ENCODE assay signal across 2 cellular contexts in the genomic region with DNA sequence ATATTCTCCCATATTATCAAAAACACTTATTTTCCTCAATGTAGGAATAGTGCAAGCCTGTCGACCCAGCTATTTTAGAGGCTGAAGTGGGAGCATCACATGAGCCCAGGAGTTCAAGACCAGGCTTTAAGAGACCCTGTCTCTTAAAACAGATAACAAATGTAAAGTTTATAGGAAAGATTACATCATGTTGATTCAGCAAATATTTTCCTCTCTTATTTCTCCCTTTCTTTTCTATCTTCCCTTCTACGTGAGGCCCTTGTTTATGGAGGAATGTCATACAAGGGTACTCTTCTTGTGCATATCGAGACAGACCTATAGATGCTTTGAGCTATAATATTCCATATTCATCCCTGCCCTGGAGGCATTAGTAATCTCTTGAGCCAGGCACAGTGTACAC.
A peak's percentile ranks its signal among the peaks of the same experiment; 100 is the strongest.
TF ChIP-seq lines count a peak whose summit lies in the region.

No MANE protein-coding gene starts in this region.

TF ChIP-seq in A549, 52 proteins besides CTCF, POLR2A, EP300 and RAD21 (continued from another document):
- TF ChIP-seq, protein P1, sequence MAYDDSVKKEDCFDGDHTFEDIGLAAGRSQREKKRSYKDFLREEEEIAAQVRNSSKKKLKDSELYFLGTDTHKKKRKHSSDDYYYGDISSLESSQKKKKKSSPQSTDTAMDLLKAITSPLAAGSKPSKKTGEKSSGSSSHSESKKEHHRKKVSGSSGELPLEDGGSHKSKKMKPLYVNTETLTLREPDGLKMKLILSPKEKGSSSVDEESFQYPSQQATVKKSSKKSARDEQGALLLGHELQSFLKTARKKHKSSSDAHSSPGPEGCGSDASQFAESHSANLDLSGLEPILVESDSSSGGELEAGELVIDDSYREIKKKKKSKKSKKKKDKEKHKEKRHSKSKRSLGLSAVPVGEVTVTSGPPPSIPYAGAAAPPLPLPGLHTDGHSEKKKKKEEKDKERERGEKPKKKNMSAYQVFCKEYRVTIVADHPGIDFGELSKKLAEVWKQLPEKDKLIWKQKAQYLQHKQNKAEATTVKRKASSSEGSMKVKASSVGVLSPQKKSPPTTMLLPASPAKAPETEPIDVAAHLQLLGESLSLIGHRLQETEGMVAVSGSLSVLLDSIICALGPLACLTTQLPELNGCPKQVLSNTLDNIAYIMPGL (CRISPR knock-in tag; IDR thresholded peaks at IDR 0.05; ENCODE audit: borderline replicate concordance) = no peak

TF ChIP-seq in K562, 482 proteins besides CTCF, POLR2A, EP300 and RAD21 (continued from another document):
- TF ChIP-seq, protein P2, sequence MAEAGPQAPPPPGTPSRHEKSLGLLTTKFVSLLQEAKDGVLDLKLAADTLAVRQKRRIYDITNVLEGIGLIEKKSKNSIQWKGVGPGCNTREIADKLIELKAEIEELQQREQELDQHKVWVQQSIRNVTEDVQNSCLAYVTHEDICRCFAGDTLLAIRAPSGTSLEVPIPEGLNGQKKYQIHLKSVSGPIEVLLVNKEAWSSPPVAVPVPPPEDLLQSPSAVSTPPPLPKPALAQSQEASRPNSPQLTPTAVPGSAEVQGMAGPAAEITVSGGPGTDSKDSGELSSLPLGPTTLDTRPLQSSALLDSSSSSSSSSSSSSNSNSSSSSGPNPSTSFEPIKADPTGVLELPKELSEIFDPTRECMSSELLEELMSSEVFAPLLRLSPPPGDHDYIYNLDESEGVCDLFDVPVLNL (CRISPR knock-in tag; IDR thresholded peaks at IDR 0.05; ENCODE audit: low read depth) = no peak
- TF ChIP-seq, protein P3, sequence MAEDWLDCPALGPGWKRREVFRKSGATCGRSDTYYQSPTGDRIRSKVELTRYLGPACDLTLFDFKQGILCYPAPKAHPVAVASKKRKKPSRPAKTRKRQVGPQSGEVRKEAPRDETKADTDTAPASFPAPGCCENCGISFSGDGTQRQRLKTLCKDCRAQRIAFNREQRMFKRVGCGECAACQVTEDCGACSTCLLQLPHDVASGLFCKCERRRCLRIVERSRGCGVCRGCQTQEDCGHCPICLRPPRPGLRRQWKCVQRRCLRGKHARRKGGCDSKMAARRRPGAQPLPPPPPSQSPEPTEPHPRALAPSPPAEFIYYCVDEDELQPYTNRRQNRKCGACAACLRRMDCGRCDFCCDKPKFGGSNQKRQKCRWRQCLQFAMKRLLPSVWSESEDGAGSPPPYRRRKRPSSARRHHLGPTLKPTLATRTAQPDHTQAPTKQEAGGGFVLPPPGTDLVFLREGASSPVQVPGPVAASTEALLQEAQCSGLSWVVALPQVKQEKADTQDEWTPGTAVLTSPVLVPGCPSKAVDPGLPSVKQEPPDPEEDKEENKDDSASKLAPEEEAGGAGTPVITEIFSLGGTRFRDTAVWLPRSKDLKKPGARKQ (CRISPR knock-in tag; IDR thresholded peaks at IDR 0.05) = no peak
- TF ChIP-seq ZFP30 (CRISPR knock-in tag; IDR thresholded peaks at IDR 0.05; ENCODE audit: borderline replicate concordance) (no peak), MTA1 (IDR thresholded peaks at IDR 0.05; ENCODE audit: borderline replicate concordance) (no peak), CBFA2T3 (IDR thresholded peaks at IDR 0.05) (no peak), EGR1 (conservative IDR thresholded peaks at IDR 0.05) (no peak), NCOA1 (IDR thresholded peaks at IDR 0.05; ENCODE audit: low read depth) (no peak), STAT5A (IDR thresholded peaks at IDR 0.05; ENCODE audit: borderline replicate concordance, low read length) (no peak), PHF20 (IDR thresholded peaks at IDR 0.05; ENCODE audit: partially characterized antibody) (no peak), ZNF175 (CRISPR knock-in tag; IDR thresholded peaks at IDR 0.05; ENCODE audit: low read depth) (no peak), LARP7 (IDR thresholded peaks at IDR 0.05) (no peak), RBM15 (IDR thresholded peaks at IDR 0.05; ENCODE audit: insufficient read depth, low read length) (no peak), ZNF124 (CRISPR knock-in tag; IDR thresholded peaks at IDR 0.05) (no peak), NCOA2 (IDR thresholded peaks at IDR 0.05; ENCODE audit: partially characterized antibody in 2 of 2) (no peak), CCAR2 (IDR thresholded peaks at IDR 0.05; ENCODE audit: low read depth, low read length) (no peak), MAFG (tag; conservative IDR thresholded peaks at IDR 0.05) (0 out of 2 replicates have a peak, but pooled peaks have one; percentile 48), PRMT5 (CRISPR knock-in tag; IDR thresholded peaks at IDR 0.05) (no peak), C11orf30 (IDR thresholded peaks at IDR 0.05; ENCODE audit: low read depth) (peak; percentile 66)
- TF ChIP-seq, protein P4, sequence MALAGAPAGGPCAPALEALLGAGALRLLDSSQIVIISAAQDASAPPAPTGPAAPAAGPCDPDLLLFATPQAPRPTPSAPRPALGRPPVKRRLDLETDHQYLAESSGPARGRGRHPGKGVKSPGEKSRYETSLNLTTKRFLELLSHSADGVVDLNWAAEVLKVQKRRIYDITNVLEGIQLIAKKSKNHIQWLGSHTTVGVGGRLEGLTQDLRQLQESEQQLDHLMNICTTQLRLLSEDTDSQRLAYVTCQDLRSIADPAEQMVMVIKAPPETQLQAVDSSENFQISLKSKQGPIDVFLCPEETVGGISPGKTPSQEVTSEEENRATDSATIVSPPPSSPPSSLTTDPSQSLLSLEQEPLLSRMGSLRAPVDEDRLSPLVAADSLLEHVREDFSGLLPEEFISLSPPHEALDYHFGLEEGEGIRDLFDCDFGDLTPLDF (CRISPR knock-in tag; IDR thresholded peaks at IDR 0.05) = no peak
- TF ChIP-seq, protein P5, sequence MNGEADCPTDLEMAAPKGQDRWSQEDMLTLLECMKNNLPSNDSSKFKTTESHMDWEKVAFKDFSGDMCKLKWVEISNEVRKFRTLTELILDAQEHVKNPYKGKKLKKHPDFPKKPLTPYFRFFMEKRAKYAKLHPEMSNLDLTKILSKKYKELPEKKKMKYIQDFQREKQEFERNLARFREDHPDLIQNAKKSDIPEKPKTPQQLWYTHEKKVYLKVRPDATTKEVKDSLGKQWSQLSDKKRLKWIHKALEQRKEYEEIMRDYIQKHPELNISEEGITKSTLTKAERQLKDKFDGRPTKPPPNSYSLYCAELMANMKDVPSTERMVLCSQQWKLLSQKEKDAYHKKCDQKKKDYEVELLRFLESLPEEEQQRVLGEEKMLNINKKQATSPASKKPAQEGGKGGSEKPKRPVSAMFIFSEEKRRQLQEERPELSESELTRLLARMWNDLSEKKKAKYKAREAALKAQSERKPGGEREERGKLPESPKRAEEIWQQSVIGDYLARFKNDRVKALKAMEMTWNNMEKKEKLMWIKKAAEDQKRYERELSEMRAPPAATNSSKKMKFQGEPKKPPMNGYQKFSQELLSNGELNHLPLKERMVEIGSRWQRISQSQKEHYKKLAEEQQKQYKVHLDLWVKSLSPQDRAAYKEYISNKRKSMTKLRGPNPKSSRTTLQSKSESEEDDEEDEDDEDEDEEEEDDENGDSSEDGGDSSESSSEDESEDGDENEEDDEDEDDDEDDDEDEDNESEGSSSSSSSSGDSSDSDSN (IDR thresholded peaks at IDR 0.05; ENCODE audit: borderline replicate concordance in 1 of 2, low read depth in 2 of 2, low read length in 2 of 2) = no peak
- TF ChIP-seq, protein P6, sequence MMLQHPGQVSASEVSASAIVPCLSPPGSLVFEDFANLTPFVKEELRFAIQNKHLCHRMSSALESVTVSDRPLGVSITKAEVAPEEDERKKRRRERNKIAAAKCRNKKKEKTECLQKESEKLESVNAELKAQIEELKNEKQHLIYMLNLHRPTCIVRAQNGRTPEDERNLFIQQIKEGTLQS (IDR thresholded peaks at IDR 0.05) = no peak
- TF ChIP-seq, protein P6 (CRISPR knock-in tag; conservative IDR thresholded peaks at IDR 0.05) = no peak
- TF ChIP-seq, protein P7, sequence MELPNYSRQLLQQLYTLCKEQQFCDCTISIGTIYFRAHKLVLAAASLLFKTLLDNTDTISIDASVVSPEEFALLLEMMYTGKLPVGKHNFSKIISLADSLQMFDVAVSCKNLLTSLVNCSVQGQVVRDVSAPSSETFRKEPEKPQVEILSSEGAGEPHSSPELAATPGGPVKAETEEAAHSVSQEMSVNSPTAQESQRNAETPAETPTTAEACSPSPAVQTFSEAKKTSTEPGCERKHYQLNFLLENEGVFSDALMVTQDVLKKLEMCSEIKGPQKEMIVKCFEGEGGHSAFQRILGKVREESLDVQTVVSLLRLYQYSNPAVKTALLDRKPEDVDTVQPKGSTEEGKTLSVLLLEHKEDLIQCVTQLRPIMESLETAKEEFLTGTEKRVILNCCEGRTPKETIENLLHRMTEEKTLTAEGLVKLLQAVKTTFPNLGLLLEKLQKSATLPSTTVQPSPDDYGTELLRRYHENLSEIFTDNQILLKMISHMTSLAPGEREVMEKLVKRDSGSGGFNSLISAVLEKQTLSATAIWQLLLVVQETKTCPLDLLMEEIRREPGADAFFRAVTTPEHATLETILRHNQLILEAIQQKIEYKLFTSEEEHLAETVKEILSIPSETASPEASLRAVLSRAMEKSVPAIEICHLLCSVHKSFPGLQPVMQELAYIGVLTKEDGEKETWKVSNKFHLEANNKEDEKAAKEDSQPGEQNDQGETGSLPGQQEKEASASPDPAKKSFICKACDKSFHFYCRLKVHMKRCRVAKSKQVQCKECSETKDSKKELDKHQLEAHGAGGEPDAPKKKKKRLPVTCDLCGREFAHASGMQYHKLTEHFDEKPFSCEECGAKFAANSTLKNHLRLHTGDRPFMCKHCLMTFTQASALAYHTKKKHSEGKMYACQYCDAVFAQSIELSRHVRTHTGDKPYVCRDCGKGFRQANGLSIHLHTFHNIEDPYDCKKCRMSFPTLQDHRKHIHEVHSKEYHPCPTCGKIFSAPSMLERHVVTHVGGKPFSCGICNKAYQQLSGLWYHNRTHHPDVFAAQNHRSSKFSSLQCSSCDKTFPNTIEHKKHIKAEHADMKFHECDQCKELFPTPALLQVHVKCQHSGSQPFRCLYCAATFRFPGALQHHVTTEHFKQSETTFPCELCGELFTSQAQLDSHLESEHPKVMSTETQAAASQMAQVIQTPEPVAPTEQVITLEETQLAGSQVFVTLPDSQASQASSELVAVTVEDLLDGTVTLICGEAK (IDR thresholded peaks at IDR 0.05) = no peak
- TF ChIP-seq, protein P7 (CRISPR knock-in tag; IDR thresholded peaks at IDR 0.05) = no peak
- TF ChIP-seq, protein P8, sequence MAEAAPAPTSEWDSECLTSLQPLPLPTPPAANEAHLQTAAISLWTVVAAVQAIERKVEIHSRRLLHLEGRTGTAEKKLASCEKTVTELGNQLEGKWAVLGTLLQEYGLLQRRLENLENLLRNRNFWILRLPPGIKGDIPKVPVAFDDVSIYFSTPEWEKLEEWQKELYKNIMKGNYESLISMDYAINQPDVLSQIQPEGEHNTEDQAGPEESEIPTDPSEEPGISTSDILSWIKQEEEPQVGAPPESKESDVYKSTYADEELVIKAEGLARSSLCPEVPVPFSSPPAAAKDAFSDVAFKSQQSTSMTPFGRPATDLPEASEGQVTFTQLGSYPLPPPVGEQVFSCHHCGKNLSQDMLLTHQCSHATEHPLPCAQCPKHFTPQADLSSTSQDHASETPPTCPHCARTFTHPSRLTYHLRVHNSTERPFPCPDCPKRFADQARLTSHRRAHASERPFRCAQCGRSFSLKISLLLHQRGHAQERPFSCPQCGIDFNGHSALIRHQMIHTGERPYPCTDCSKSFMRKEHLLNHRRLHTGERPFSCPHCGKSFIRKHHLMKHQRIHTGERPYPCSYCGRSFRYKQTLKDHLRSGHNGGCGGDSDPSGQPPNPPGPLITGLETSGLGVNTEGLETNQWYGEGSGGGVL (CRISPR knock-in tag; IDR thresholded peaks at IDR 0.05) = no peak
- TF ChIP-seq, protein P9, sequence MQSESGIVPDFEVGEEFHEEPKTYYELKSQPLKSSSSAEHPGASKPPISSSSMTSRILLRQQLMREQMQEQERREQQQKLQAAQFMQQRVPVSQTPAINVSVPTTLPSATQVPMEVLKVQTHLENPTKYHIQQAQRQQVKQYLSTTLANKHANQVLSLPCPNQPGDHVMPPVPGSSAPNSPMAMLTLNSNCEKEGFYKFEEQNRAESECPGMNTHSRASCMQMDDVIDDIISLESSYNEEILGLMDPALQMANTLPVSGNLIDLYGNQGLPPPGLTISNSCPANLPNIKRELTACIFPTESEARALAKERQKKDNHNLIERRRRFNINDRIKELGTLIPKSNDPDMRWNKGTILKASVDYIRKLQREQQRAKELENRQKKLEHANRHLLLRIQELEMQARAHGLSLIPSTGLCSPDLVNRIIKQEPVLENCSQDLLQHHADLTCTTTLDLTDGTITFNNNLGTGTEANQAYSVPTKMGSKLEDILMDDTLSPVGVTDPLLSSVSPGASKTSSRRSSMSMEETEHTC (IDR thresholded peaks at IDR 0.05) = no peak
